ENCODE assay signal across 20 cellular contexts in the genomic region with DNA sequence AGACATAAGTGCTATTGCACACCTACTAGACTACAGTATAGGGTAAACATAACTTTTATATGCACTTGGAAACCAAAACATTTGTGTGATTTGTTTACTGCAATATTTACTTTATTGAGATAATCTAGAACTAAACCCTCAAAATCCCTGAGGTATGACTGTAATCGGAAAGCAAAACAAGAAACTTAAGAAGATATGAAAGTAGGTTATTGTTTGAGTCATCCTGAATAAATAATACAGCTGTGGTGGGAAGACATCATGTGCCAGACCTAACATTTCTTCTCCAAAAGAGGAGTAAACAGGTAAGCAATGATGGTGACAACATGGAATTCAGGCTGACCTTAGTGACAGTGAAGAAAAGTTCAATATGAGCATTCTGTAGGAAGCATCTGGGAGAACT.
"Had no signal": no experiment of that assay in that cellular context is flagged by ENCODE, and none has a peak within 500 bp of the region (broad histone marks: within the 10 kb centered on the region; RNA-seq: fewer than 3 reads in every experiment).

No MANE protein-coding gene starts in this region.

- H3K27me3 ChIP-seq: esophagus squamous epithelium, hepatocyte, neutrophil, right lobe of liver had no signal

- H3K27ac ChIP-seq: esophagus squamous epithelium, hepatocyte, neutrophil, psoas muscle, right lobe of liver, skin epidermis had no signal

- H3K36me3 ChIP-seq: esophagus squamous epithelium, neutrophil, right lobe of liver had no signal

- H3K79me2 ChIP-seq: hepatocyte had no signal

- H2AFZ ChIP-seq: hepatocyte had no signal

- H3K4me1 Mint-ChIP-seq: naive thymus-derived CD4-positive, alpha-beta T cell; nephron progenitor cell had no signal

- H3K4me3 ChIP-seq: esophagus squamous epithelium, hepatocyte, psoas muscle, right lobe of liver, skin epidermis had no signal

- DNase-seq: dermis blood vessel endothelial cell; esophagus squamous epithelium; foreskin melanocyte; head of caudate nucleus; kidney glomerular epithelial cell; mammary epithelial cell; naive thymus-derived CD4-positive, alpha-beta T cell; nephron progenitor cell; psoas muscle; retina; right lobe of liver; stimulated activated CD4-positive, alpha-beta T cell treated with anti-CD3 and anti-CD28 coated beads, Interleukin-12 subunit alpha, Interleukin-12 subunit beta, amount 100 ng/mL, for 4 hours; stimulated activated CD4-positive, alpha-beta T cell treated with anti-CD3 and anti-CD28 coated beads, Interleukin-2, amount 100 ng/mL, for 48 hours; stimulated activated naive CD4-positive, alpha-beta T cell treated with Interleukin-2 at 50 U/mL for 16 hours; trophoblast cell had no signal

- H3K4me2 ChIP-seq: hepatocyte had no signal

- H3K27ac Mint-ChIP-seq: naive thymus-derived CD4-positive, alpha-beta T cell; nephron progenitor cell had no signal

- H3K9me3 ChIP-seq: esophagus squamous epithelium, neutrophil, psoas muscle, right lobe of liver had no signal

- H3K27me3 Mint-ChIP-seq: naive thymus-derived CD4-positive, alpha-beta T cell had no signal

- H3K4me1 ChIP-seq: esophagus squamous epithelium, psoas muscle, right lobe of liver had no signal

- H3K36me3 Mint-ChIP-seq: naive thymus-derived CD4-positive, alpha-beta T cell had no signal

- ATAC-seq: naive thymus-derived CD4-positive, alpha-beta T cell; psoas muscle; right lobe of liver had no signal

- H3K4me3 Mint-ChIP-seq: naive thymus-derived CD4-positive, alpha-beta T cell; nephron progenitor cell had no signal

- FAIRE-seq: colon, islet of Langerhans had no signal
